In genomic region chr9:69397384-69398214, GRCh38 we compare ENCODE assay signal across 15 cellular contexts.
DNase-seq lines count a peak whose midpoint lies in the region; ATAC-seq, FAIRE-seq and TF ChIP-seq lines count a peak whose summit lies in the region.
"Had no signal": no experiment of that assay in that cellular context is flagged by ENCODE, and none has a peak within 500 bp of the region (broad histone marks: within the 10 kb centered on the region; RNA-seq: fewer than 3 reads in every experiment).

No MANE protein-coding gene starts in this region.

- DNase-seq in Right ventricle myocardium inferior (ENCODE audit: missing footprints) (no peak), cardiac septum (ENCODE audit: low spot score) (no peak), fibroblast of gingiva (ENCODE audit: low read depth) (peak; percentile 23), myocyte (ENCODE audit: low read depth) (peak; percentile 75), aorta (no peak), progenitor cell of endocrine pancreas (ENCODE audit: low spot score, unreplicated experiment) (no peak), RCC 7860 (ENCODE audit: low spot score) (no peak)
- DNase-seq: activated naive CD4-positive, alpha-beta T cell treated with anti-CD3 and anti-CD28 coated beads, Interleukin-2, amount 50 U/mL, for 16 hours; kidney; NCI-H1417; SHP77 treated with DMSO at 0.1 percent for 48 hours; upper lobe of right lung had no signal

- no peaks in the 10 kb centered on the region for H3K27me3 Mint-ChIP-seq in progenitor cell of endocrine pancreas

- no peaks in the 10 kb centered on the region for H3K27me3 ChIP-seq in aorta (ENCODE audit: control insufficient read depth in 1 of 2, insufficient read depth in 2 of 2, low read length in 1 of 2)
- H3K27me3 ChIP-seq: upper lobe of right lung had no signal

- peak overlapping the region in 1 of 2 donors; percentile 58 for H3K27ac ChIP-seq in aorta (ENCODE audit: low read depth in 1 of 2, low read length in 2 of 2)
- H3K27ac ChIP-seq: A549, upper lobe of right lung had no signal

- H3K4me1 Mint-ChIP-seq in progenitor cell of endocrine pancreas (ENCODE audit: low read depth), result no peaks in the 10 kb centered on the region

- WGBS in aorta, 2 donors, result 3 to 6% methylated on average over 12 of the region's 12 CpGs

- H3K9me3 ChIP-seq in aorta (ENCODE audit: control insufficient read depth, low read length), result no peaks in the 10 kb centered on the region
- H3K9me3 ChIP-seq: A549, upper lobe of right lung had no signal

- intact Hi-C loops in Right ventricle myocardium inferior (cut with DNase I) (no loop called here), cardiac septum (cut with DNase I) (loop anchor here (10.0 kb wide), 1 partner anchor 343 kb away; no protein-coding TSS in a partner anchor), aorta (cut with DNase I) (loop anchor here in 1 of 2 donors (10.0 kb wide), 1 partner anchor 363 kb away; the partner anchor contains the start of gene FXN)

- H3K27ac Mint-ChIP-seq in progenitor cell of endocrine pancreas, result no peak overlapping the region
- H3K27ac Mint-ChIP-seq: nephron had no signal

- FAIRE-seq in RCC 7860 (lab: Jason Lieb, UNC), result no peak
- FAIRE-seq: A549, kidney had no signal

- no peaks in the 10 kb centered on the region for H3K36me3 Mint-ChIP-seq in progenitor cell of endocrine pancreas (ENCODE audit: insufficient read depth)

- H3K4me3 ChIP-seq in aorta (ENCODE audit: low read length in 2 of 2), result no peak overlapping the region
- H3K4me3 ChIP-seq: A549, upper lobe of right lung had no signal

- H3K9me3 Mint-ChIP-seq in progenitor cell of endocrine pancreas (ENCODE audit: low read depth), result peaks cover 6% of the 10 kb centered on the region

- H3K4me1 ChIP-seq in aorta (ENCODE audit: control insufficient read depth in 1 of 2, insufficient read depth in 2 of 2, low read length in 2 of 2), result peaks cover 0 to 3% of the 10 kb centered on the region in 2 donors
- H3K4me1 ChIP-seq: A549, upper lobe of right lung had no signal

- H3K4me3 Mint-ChIP-seq in progenitor cell of endocrine pancreas (ENCODE audit: low read depth), result no peak overlapping the region
- H3K4me3 Mint-ChIP-seq: nephron had no signal

- ATAC-seq in Right ventricle myocardium inferior (peak; percentile 56), aorta (ENCODE audit: low FRiP score) (peak; percentile 66), GM19397 (IDR thresholded peaks at IDR 0.05; ENCODE audit: unreplicated experiment) (no peak)
- ATAC-seq: A549, upper lobe of right lung had no signal

- no peaks in the 10 kb centered on the region for H3K36me3 ChIP-seq in aorta (ENCODE audit: control insufficient read depth in 1 of 2, insufficient read depth in 2 of 2, low read length in 1 of 2)
- H3K36me3 ChIP-seq: upper lobe of right lung had no signal

- TF ChIP-seq CTCF in progenitor cell of endocrine pancreas (IDR thresholded peaks at IDR 0.05; ENCODE audit: unreplicated experiment), result no peak

Comparison
In these comparisons a context has a peak if more than half of its experiments do, and no peak if none do; other contexts are left out.
1. DNase-seq: peak in fibroblast of gingiva (single experiment) and myocyte (single experiment); none in Right ventricle myocardium inferior (single experiment), cardiac septum (single experiment), aorta (0 of 2), progenitor cell of endocrine pancreas (single experiment) and RCC 7860 (single experiment).